ENCODE assay signal across 9 cellular contexts in the genomic region with DNA sequence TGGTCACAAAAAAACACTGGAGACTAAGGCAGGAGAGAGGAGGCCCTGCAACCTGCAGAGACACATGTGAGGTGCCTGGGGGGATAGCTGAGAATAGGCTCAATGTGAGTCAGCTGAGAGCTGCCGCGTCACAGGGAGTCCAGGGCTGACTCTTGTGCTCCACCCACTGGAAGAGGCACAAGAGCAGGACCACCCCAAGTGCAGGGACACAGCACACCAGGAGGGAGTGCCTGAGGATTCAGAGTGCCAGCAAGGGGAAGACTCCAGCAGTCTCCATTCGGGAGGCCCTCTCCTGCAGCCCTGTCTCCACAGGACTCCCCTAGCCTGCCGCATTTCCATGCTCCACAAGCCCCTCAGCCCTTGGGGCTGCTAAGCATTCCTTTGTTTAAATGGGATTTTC.
DNase-seq lines count a peak whose midpoint lies in the region; ATAC-seq and TF ChIP-seq lines count a peak whose summit lies in the region.
"Had no signal": no experiment of that assay in that cellular context is flagged by ENCODE, and none has a peak within 500 bp of the region (broad histone marks: within the 10 kb centered on the region; RNA-seq: fewer than 3 reads in every experiment).

No MANE protein-coding gene starts in this region.

- DNase-seq in ELR (ENCODE audit: low read depth) (peak; percentile 81), NB4 (ENCODE audit: low read depth) (peak; percentile 50), cardiac fibroblast (ENCODE audit: low read depth in 2 of 2) (peak; percentile 19 to 39), osteoblast (ENCODE audit: insufficient read length, low spot score, missing footprints) (no peak), prostate gland (ENCODE audit: low spot score) (no peak), AML-193 (lab: John Stamatoyannopoulos, UW) (no peak)

- H3K27me3 ChIP-seq in osteoblast (ENCODE audit: insufficient read depth, low read length) (no peaks in the 10 kb centered on the region), prostate gland (replicated peaks; ENCODE audit: insufficient read depth) (no peaks in the 10 kb centered on the region)

- no peak overlapping the region for H3K27ac ChIP-seq in osteoblast (ENCODE audit: low read depth, low read length)
- no peak overlapping the region for H3K27ac ChIP-seq in prostate gland

- intact Hi-C loops in prostate gland (cut with DNase I): no loop called here

- H3K9me3 ChIP-seq in osteoblast (ENCODE audit: low read depth, low read length): no peaks in the 10 kb centered on the region
- no peaks in the 10 kb centered on the region for H3K9me3 ChIP-seq in prostate gland
- H3K9me3 ChIP-seq: HAP-1 had no signal

- WGBS in prostate gland: 80% methylated on average over 4 of the region's 4 CpGs

- H3K36me3 ChIP-seq in osteoblast (ENCODE audit: insufficient read depth, low read length) (peaks cover 25% of the 10 kb centered on the region), prostate gland (no peaks in the 10 kb centered on the region)
- H3K36me3 ChIP-seq: HAP-1 had no signal

- no peak overlapping the region for H2AFZ ChIP-seq in osteoblast (ENCODE audit: low read length)

- no peak for TF ChIP-seq POLR2A in NB4 (IDR thresholded peaks at IDR 0.05; ENCODE audit: extremely low read depth, insufficient read length)
- TF ChIP-seq POLR2A in prostate gland (IDR thresholded peaks at IDR 0.05): no peak

- H3K4me1 ChIP-seq in osteoblast (ENCODE audit: insufficient read depth, low read length) (no peaks in the 10 kb centered on the region), prostate gland (replicated peaks) (no peaks in the 10 kb centered on the region)
- H3K4me1 ChIP-seq: HAP-1 had no signal

- peak; percentile 5 for TF ChIP-seq CTCF in NB4 (IDR thresholded peaks at IDR 0.05; ENCODE audit: low read depth, low read length)
- TF ChIP-seq CTCF in cardiac fibroblast (IDR thresholded peaks at IDR 0.05; ENCODE audit: low read depth, low read length): peak; percentile 17
- TF ChIP-seq CTCF in osteoblast (IDR thresholded peaks at IDR 0.05; ENCODE audit: extremely low read depth, low read depth, low read length): peak; percentile 6
- TF ChIP-seq CTCF in prostate gland (IDR thresholded peaks at IDR 0.05): no peak

- H3K4me2 ChIP-seq in osteoblast (ENCODE audit: insufficient read depth, low read length): no peak overlapping the region

- H4K20me1 ChIP-seq in osteoblast (ENCODE audit: insufficient read depth, low read length): no peaks in the 10 kb centered on the region

- ATAC-seq in GM21390 (IDR thresholded peaks at IDR 0.05; ENCODE audit: unreplicated experiment) (no peak), HG02759 (IDR thresholded peaks at IDR 0.05; ENCODE audit: unreplicated experiment) (no peak)

- no peak overlapping the region for H3K4me3 ChIP-seq in NB4 (ENCODE audit: low read depth, low read length)
- no peak overlapping the region for H3K4me3 ChIP-seq in cardiac fibroblast (replicated peaks in 1 of 2; ENCODE audit: low read depth in 2 of 2, low read length in 2 of 2)
- no peak overlapping the region for H3K4me3 ChIP-seq in osteoblast (ENCODE audit: insufficient read depth, low read length)
- H3K4me3 ChIP-seq in prostate gland: no peak overlapping the region
- H3K4me3 ChIP-seq: HAP-1 had no signal

- H3K79me2 ChIP-seq in osteoblast (ENCODE audit: insufficient read depth, low read length): no peaks in the 10 kb centered on the region

Comparison
In these comparisons a context has a peak if more than half of its experiments do, and no peak if none do; other contexts are left out.
1. DNase-seq: peak in ELR (single experiment), NB4 (single experiment) and cardiac fibroblast (2 of 2); none in osteoblast (single experiment), prostate gland (single experiment) and AML-193 (0 of 2).
2. CTCF ChIP-seq: peak in NB4 (single experiment), cardiac fibroblast (single experiment) and osteoblast (single experiment); none in prostate gland (0 of 4).